9 cellular contexts compared by ENCODE assay signal in genomic region chr1:204258213-204259115, GRCh38. TPM values are rescaled to one million over a fixed set of nuclear protein-coding genes. Genes with fewer than 3 reads are reported as not detected.
DNase-seq lines count a peak whose midpoint lies in the region; ATAC-seq, FAIRE-seq and TF ChIP-seq lines count a peak whose summit lies in the region.
"Had no signal": no experiment of that assay in that cellular context is flagged by ENCODE, and none has a peak within 500 bp of the region (broad histone marks: within the 10 kb centered on the region; RNA-seq: fewer than 3 reads in every experiment).

No MANE protein-coding gene starts in this region.

- TF ChIP-seq CTCF in RWPE2 (IDR thresholded peaks at IDR 0.05; ENCODE audit: poor library complexity, severe bottlenecking) (peak; percentile 80), bronchial epithelial cell (IDR thresholded peaks at IDR 0.05; ENCODE audit: insufficient read depth, low read length, severe bottlenecking) (peak; percentile 94)

- peak; percentile 78 for ATAC-seq in RWPE2 (ENCODE audit: low read depth)
- no peak for ATAC-seq in HG03521 (IDR thresholded peaks at IDR 0.05; ENCODE audit: unreplicated experiment)
- ATAC-seq in GM19328 (IDR thresholded peaks at IDR 0.05; ENCODE audit: unreplicated experiment): no peak

- FAIRE-seq in HTR-8/SVneo (lab: Jason Lieb, UNC) (peak; percentile 51), bronchial epithelial cell (lab: Jason Lieb, UNC) (no peak)

- no peaks in the 10 kb centered on the region for H3K27me3 Mint-ChIP-seq in stimulated activated naive CD8-positive, alpha-beta T cell treated with anti-CD3 and anti-CD28 coated beads, Interleukin-15, Interleukin-2, amounts not matched to agents 100 ng/mL and 50 ng/mL, for 24 hours

- H3K4me3 Mint-ChIP-seq in stimulated activated naive CD8-positive, alpha-beta T cell treated with anti-CD3 and anti-CD28 coated beads, Interleukin-15, Interleukin-2, amounts not matched to agents 100 ng/mL and 50 ng/mL, for 24 hours: no peak overlapping the region

- H3K27me3 ChIP-seq in RWPE2 (ENCODE audit: insufficient read depth, poor library complexity, severe bottlenecking) (no peaks in the 10 kb centered on the region), bronchial epithelial cell (ENCODE audit: control insufficient read depth, insufficient read depth, low read length) (no peaks in the 10 kb centered on the region)

- H3K27ac Mint-ChIP-seq in stimulated activated naive CD8-positive, alpha-beta T cell treated with anti-CD3 and anti-CD28 coated beads, Interleukin-15, Interleukin-2, amounts not matched to agents 100 ng/mL and 50 ng/mL, for 24 hours: peak overlapping the region; percentile 31

- H3K36me3 Mint-ChIP-seq in stimulated activated naive CD8-positive, alpha-beta T cell treated with anti-CD3 and anti-CD28 coated beads, Interleukin-15, Interleukin-2, amounts not matched to agents 100 ng/mL and 50 ng/mL, for 24 hours (ENCODE audit: low read depth): no peaks in the 10 kb centered on the region

- H3K9me3 ChIP-seq in RWPE2 (ENCODE audit: severe bottlenecking): no peaks in the 10 kb centered on the region

- no peak overlapping the region for H3K27ac ChIP-seq in RWPE2 (ENCODE audit: poor library complexity, severe bottlenecking)

- no peaks in the 10 kb centered on the region for H3K9me3 Mint-ChIP-seq in stimulated activated naive CD8-positive, alpha-beta T cell treated with anti-CD3 and anti-CD28 coated beads, Interleukin-15, Interleukin-2, amounts not matched to agents 100 ng/mL and 50 ng/mL, for 24 hours

- H3K4me1 Mint-ChIP-seq in stimulated activated naive CD8-positive, alpha-beta T cell treated with anti-CD3 and anti-CD28 coated beads, Interleukin-15, Interleukin-2, amounts not matched to agents 100 ng/mL and 50 ng/mL, for 24 hours (ENCODE audit: low read depth): no peaks in the 10 kb centered on the region

- DNase-seq in DMS153 treated with DMSO at 0.1 percent for 48 hours (lab: John Stamatoyannopoulos, UW; ENCODE audit: unreplicated experiment): peak; percentile 47
- DNase-seq in HTR-8/SVneo (ENCODE audit: insufficient read length, low spot score): peak; percentile 89
- no peak for DNase-seq in RWPE2 (ENCODE audit: low spot score)
- DNase-seq in bronchial epithelial cell (ENCODE audit: low read depth): peak; percentile 48
- peak; percentile 18 for DNase-seq in kidney glomerular epithelial cell (lab: John Stamatoyannopoulos, UW)

- H3K4me3 ChIP-seq in RWPE2 (ENCODE audit: severe bottlenecking): no peak overlapping the region
- H3K4me3 ChIP-seq in bronchial epithelial cell (ENCODE audit: low read depth, low read length): no peak overlapping the region

- H3K36me3 ChIP-seq in RWPE2 (ENCODE audit: low read depth): no peaks in the 10 kb centered on the region
- no peaks in the 10 kb centered on the region for H3K36me3 ChIP-seq in bronchial epithelial cell (ENCODE audit: control insufficient read depth, insufficient read depth, low read length)

- no peaks in the 10 kb centered on the region for H3K4me1 ChIP-seq in RWPE2 (ENCODE audit: insufficient read depth, poor library complexity, severe bottlenecking)

RNA-seq across cellular contexts. Expression of gene GOLT1A, which starts 44.7 kb away (rescaled TPM):
- 1.2 and 1.8 TPM in 2 replicates for total RNA-seq in bronchial epithelial cell
- total RNA-seq: T-helper 2 cell treated with Interferon-gamma antibody and Interleukin-4, amounts not matched to agents 100 ng/mL and 5 ng/mL, for 36 hours had no signal
